16 cellular contexts compared by ENCODE assay signal in the genomic region with DNA sequence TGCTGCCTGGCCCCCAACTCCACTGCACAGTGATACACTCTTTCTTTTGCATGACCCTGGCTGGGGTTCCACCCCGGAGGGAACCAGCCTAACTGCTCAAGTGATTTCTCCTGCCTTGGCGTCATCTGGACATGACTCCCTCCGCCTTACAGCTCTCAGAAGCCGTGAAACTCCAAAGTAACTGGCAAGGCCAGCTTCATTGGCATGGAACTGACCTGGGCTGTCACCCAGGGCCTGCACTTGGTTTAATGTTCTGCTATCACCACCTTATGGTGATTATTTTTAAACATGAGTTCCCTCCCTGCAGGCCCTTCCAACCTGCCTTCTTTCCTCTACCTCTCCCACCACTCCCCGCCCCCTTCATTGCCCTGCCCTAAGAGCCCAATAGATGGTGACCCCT.
"Had no signal": no experiment of that assay in that cellular context is flagged by ENCODE, and none has a peak within 500 bp of the region (broad histone marks: within the 10 kb centered on the region; RNA-seq: fewer than 3 reads in every experiment).

No MANE protein-coding gene starts in this region.

- DNase-seq: activated CD4-positive, alpha-beta T cell treated with anti-CD3 and anti-CD28 coated beads, Interleukin-2, amount 50 U/mL, for 1 hour; activated naive CD4-positive, alpha-beta T cell; effector memory CD8-positive, alpha-beta T cell; islet precursor cell; pancreas; retina; small intestine; stimulated activated CD4-positive, alpha-beta T cell treated with anti-CD3 and anti-CD28 coated beads, Interleukin-4, amount 100 ng/mL, for 4 hours; stimulated activated CD8-positive, alpha-beta memory T cell treated with anti-CD3 and anti-CD28 coated beads, Interleukin-4, amount 100 ng/mL, for 48 hours; stimulated activated naive CD4-positive, alpha-beta T cell treated with Interleukin-2 at 50 U/mL for 16 hours; transverse colon had no signal

- H3K9me3 Mint-ChIP-seq: dendritic cell treated with granulocyte-macrophage colony-stimulating factor and Interleukin-4, amounts not matched to agents 40 ng/mL and 50 ng/mL, for 4 days; effector memory CD8-positive, alpha-beta T cell; mesothelial cell of epicardium; neural crest cell had no signal

- H3K9me3 ChIP-seq: pancreas, transverse colon had no signal

- H3K79me2 ChIP-seq: hepatocyte had no signal

- H3K36me3 Mint-ChIP-seq: mesothelial cell of epicardium had no signal

- H3K27ac Mint-ChIP-seq: dendritic cell treated with granulocyte-macrophage colony-stimulating factor and Interleukin-4, amounts not matched to agents 40 ng/mL and 50 ng/mL, for 4 days; effector memory CD8-positive, alpha-beta T cell; mesothelial cell of epicardium had no signal

- H3K4me2 ChIP-seq: hepatocyte had no signal

- ATAC-seq: effector memory CD8-positive, alpha-beta T cell; pancreas had no signal

- H3K27me3 ChIP-seq: hepatocyte, pancreas, transverse colon had no signal

- H3K36me3 ChIP-seq: pancreas, transverse colon had no signal

- H3K27ac ChIP-seq: epithelial cell of prostate, hepatocyte, pancreas, transverse colon had no signal

- H3K4me1 ChIP-seq: pancreas, transverse colon had no signal

- H3K4me3 Mint-ChIP-seq: dendritic cell treated with granulocyte-macrophage colony-stimulating factor and Interleukin-4, amounts not matched to agents 40 ng/mL and 50 ng/mL, for 4 days; effector memory CD8-positive, alpha-beta T cell; mesothelial cell of epicardium; neural crest cell had no signal

- H3K4me3 ChIP-seq: hepatocyte, pancreas, transverse colon had no signal

- H2AFZ ChIP-seq: hepatocyte had no signal
